18 cellular contexts compared by ENCODE assay signal in genomic region chr5:58114324-58114723, GRCh38.
DNase-seq lines count a peak whose midpoint lies in the region; ATAC-seq and TF ChIP-seq lines count a peak whose summit lies in the region.
"Had no signal": no experiment of that assay in that cellular context is flagged by ENCODE, and none has a peak within 500 bp of the region (broad histone marks: within the 10 kb centered on the region; RNA-seq: fewer than 3 reads in every experiment).

No MANE protein-coding gene starts in this region.

- no peak for TF ChIP-seq CTCF in epithelial cell of esophagus (IDR thresholded peaks at IDR 0.05; ENCODE audit: insufficient read depth, low read depth, low read length, missing control alignments)

- DNase-seq in GM03348 (ENCODE audit: low spot score) (peak; percentile 34), RPMI7951 (ENCODE audit: low read depth) (peak; percentile 58), epithelial cell of esophagus (ENCODE audit: low read depth) (peak; percentile 89), skeletal muscle cell (ENCODE audit: low read depth) (peak; percentile 49)
- DNase-seq: activated effector memory CD4-positive, alpha-beta T cell treated with Interleukin-2 at 50 U/mL for 16 hours; DMS79 treated with DMSO at 0.1 percent for 48 hours; effector CD8-positive, alpha-beta T cell; NCI-H1694; right cardiac atrium; trophoblast cell; WERI-Rb-1 had no signal

- H3K4me3 ChIP-seq in epithelial cell of esophagus (ENCODE audit: low read length): no peak overlapping the region
- no peak overlapping the region for H3K4me3 ChIP-seq in skeletal muscle cell (ENCODE audit: low read depth, low read length)
- H3K4me3 ChIP-seq: ascending aorta, HAP-1, neural progenitor cell had no signal

- no peak for ATAC-seq in HG03175 (IDR thresholded peaks at IDR 0.05; ENCODE audit: unreplicated experiment)
- no peak for ATAC-seq in HG02885 (IDR thresholded peaks at IDR 0.05; ENCODE audit: poor library complexity, unreplicated experiment)
- ATAC-seq in HG03457 (IDR thresholded peaks at IDR 0.05; ENCODE audit: unreplicated experiment): no peak
- ATAC-seq in HG03432 (IDR thresholded peaks at IDR 0.05; ENCODE audit: unreplicated experiment): no peak
- ATAC-seq: right cardiac atrium had no signal

Comparison
In these comparisons a context has a peak if more than half of its experiments do, and no peak if none do; other contexts are left out.
1. DNase-seq: peak in every context shown above with its lines; median percentile 89 in epithelial cell of esophagus; 58 in RPMI7951; 49 in skeletal muscle cell; 34 in GM03348.